Comparison of ENCODE assay signal across 1 cellular context in the genomic region with DNA sequence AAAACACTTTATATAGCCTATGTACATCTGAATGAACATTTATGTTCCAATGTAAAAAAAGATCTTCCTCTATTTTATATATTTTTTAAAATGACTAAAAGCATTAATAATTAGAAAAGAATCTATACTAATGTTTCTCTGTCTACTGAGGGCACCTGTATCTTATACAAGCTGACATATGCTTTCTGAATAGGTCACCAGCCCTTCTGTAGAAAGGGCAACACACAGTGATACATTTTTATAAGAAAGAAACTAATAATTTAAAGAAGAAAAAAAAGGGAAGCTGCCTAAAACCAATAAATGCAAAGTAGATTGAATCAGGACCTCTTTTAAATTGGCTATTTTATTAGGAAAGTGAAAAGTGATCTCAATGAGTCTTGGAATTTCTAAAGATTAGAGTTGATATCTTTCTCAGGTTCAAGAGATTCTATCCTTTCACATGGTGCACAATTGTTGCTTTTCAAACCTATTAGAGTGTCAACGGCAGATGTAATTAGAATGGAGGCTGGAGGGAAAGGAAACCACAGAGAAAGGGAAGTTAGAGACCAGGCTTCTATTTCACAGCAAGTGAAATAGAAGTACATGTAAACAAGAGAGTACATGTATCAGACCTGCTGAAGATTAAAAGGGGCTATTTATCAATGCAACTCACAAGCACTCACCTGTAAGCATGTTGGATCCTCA.
A peak's percentile ranks its signal among the peaks of the same experiment; 100 is the strongest.
TF ChIP-seq lines count a peak whose summit lies in the region.

No MANE protein-coding gene starts in this region.

TF ChIP-seq in GM12878, 131 proteins besides CTCF, POLR2A, EP300 and RAD21 (continues in another document):
- TF ChIP-seq, protein P1, sequence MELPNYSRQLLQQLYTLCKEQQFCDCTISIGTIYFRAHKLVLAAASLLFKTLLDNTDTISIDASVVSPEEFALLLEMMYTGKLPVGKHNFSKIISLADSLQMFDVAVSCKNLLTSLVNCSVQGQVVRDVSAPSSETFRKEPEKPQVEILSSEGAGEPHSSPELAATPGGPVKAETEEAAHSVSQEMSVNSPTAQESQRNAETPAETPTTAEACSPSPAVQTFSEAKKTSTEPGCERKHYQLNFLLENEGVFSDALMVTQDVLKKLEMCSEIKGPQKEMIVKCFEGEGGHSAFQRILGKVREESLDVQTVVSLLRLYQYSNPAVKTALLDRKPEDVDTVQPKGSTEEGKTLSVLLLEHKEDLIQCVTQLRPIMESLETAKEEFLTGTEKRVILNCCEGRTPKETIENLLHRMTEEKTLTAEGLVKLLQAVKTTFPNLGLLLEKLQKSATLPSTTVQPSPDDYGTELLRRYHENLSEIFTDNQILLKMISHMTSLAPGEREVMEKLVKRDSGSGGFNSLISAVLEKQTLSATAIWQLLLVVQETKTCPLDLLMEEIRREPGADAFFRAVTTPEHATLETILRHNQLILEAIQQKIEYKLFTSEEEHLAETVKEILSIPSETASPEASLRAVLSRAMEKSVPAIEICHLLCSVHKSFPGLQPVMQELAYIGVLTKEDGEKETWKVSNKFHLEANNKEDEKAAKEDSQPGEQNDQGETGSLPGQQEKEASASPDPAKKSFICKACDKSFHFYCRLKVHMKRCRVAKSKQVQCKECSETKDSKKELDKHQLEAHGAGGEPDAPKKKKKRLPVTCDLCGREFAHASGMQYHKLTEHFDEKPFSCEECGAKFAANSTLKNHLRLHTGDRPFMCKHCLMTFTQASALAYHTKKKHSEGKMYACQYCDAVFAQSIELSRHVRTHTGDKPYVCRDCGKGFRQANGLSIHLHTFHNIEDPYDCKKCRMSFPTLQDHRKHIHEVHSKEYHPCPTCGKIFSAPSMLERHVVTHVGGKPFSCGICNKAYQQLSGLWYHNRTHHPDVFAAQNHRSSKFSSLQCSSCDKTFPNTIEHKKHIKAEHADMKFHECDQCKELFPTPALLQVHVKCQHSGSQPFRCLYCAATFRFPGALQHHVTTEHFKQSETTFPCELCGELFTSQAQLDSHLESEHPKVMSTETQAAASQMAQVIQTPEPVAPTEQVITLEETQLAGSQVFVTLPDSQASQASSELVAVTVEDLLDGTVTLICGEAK (IDR thresholded peaks at IDR 0.05; ENCODE audit: borderline replicate concordance) = no peak
- TF ChIP-seq, protein P2, sequence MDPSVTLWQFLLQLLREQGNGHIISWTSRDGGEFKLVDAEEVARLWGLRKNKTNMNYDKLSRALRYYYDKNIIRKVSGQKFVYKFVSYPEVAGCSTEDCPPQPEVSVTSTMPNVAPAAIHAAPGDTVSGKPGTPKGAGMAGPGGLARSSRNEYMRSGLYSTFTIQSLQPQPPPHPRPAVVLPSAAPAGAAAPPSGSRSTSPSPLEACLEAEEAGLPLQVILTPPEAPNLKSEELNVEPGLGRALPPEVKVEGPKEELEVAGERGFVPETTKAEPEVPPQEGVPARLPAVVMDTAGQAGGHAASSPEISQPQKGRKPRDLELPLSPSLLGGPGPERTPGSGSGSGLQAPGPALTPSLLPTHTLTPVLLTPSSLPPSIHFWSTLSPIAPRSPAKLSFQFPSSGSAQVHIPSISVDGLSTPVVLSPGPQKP (IDR thresholded peaks at IDR 0.05; ENCODE audit: low read depth, low read length) = no peak
- no peak for TF ChIP-seq TBL1XR1 (IDR thresholded peaks at IDR 0.05; ENCODE audit: low read depth, low read length)
- TF ChIP-seq, protein P3, sequence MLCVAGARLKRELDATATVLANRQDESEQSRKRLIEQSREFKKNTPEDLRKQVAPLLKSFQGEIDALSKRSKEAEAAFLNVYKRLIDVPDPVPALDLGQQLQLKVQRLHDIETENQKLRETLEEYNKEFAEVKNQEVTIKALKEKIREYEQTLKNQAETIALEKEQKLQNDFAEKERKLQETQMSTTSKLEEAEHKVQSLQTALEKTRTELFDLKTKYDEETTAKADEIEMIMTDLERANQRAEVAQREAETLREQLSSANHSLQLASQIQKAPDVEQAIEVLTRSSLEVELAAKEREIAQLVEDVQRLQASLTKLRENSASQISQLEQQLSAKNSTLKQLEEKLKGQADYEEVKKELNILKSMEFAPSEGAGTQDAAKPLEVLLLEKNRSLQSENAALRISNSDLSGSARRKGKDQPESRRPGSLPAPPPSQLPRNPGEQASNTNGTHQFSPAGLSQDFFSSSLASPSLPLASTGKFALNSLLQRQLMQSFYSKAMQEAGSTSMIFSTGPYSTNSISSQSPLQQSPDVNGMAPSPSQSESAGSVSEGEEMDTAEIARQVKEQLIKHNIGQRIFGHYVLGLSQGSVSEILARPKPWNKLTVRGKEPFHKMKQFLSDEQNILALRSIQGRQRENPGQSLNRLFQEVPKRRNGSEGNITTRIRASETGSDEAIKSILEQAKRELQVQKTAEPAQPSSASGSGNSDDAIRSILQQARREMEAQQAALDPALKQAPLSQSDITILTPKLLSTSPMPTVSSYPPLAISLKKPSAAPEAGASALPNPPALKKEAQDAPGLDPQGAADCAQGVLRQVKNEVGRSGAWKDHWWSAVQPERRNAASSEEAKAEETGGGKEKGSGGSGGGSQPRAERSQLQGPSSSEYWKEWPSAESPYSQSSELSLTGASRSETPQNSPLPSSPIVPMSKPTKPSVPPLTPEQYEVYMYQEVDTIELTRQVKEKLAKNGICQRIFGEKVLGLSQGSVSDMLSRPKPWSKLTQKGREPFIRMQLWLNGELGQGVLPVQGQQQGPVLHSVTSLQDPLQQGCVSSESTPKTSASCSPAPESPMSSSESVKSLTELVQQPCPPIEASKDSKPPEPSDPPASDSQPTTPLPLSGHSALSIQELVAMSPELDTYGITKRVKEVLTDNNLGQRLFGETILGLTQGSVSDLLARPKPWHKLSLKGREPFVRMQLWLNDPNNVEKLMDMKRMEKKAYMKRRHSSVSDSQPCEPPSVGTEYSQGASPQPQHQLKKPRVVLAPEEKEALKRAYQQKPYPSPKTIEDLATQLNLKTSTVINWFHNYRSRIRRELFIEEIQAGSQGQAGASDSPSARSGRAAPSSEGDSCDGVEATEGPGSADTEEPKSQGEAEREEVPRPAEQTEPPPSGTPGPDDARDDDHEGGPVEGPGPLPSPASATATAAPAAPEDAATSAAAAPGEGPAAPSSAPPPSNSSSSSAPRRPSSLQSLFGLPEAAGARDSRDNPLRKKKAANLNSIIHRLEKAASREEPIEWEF (IDR thresholded peaks at IDR 0.05; ENCODE audit: insufficient replicate concordance, low read depth, low read length) = no peak
- TF ChIP-seq BCL11A (IDR thresholded peaks at IDR 0.05; ENCODE audit: low read depth, low read length) = no peak; the same call in 1 of the 2 replicates
- TF ChIP-seq POLR2AphosphoS2 (IDR thresholded peaks at IDR 0.05; ENCODE audit: low read depth, low read length) = no peak
- TF ChIP-seq, protein P4, sequence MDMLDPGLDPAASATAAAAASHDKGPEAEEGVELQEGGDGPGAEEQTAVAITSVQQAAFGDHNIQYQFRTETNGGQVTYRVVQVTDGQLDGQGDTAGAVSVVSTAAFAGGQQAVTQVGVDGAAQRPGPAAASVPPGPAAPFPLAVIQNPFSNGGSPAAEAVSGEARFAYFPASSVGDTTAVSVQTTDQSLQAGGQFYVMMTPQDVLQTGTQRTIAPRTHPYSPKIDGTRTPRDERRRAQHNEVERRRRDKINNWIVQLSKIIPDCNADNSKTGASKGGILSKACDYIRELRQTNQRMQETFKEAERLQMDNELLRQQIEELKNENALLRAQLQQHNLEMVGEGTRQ (IDR thresholded peaks at IDR 0.05; ENCODE audit: borderline replicate concordance, low read depth, low read length) = no peak
- TF ChIP-seq, protein P5, sequence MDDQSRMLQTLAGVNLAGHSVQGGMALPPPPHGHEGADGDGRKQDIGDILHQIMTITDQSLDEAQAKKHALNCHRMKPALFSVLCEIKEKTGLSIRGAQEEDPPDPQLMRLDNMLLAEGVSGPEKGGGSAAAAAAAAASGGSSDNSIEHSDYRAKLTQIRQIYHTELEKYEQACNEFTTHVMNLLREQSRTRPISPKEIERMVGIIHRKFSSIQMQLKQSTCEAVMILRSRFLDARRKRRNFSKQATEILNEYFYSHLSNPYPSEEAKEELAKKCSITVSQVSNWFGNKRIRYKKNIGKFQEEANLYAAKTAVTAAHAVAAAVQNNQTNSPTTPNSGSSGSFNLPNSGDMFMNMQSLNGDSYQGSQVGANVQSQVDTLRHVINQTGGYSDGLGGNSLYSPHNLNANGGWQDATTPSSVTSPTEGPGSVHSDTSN (IDR thresholded peaks at IDR 0.05; ENCODE audit: insufficient replicate concordance, low read depth, low read length) = no peak
- TF ChIP-seq CREM (IDR thresholded peaks at IDR 0.05; ENCODE audit: low read depth) = peak; percentile 15; the same call in 1 of the 2 replicates
- 0 out of 2 replicates have a peak, but pooled peaks have one; percentile 25 for TF ChIP-seq CBFB (IDR thresholded peaks at IDR 0.05; ENCODE audit: low read depth)
- TF ChIP-seq, protein P6, sequence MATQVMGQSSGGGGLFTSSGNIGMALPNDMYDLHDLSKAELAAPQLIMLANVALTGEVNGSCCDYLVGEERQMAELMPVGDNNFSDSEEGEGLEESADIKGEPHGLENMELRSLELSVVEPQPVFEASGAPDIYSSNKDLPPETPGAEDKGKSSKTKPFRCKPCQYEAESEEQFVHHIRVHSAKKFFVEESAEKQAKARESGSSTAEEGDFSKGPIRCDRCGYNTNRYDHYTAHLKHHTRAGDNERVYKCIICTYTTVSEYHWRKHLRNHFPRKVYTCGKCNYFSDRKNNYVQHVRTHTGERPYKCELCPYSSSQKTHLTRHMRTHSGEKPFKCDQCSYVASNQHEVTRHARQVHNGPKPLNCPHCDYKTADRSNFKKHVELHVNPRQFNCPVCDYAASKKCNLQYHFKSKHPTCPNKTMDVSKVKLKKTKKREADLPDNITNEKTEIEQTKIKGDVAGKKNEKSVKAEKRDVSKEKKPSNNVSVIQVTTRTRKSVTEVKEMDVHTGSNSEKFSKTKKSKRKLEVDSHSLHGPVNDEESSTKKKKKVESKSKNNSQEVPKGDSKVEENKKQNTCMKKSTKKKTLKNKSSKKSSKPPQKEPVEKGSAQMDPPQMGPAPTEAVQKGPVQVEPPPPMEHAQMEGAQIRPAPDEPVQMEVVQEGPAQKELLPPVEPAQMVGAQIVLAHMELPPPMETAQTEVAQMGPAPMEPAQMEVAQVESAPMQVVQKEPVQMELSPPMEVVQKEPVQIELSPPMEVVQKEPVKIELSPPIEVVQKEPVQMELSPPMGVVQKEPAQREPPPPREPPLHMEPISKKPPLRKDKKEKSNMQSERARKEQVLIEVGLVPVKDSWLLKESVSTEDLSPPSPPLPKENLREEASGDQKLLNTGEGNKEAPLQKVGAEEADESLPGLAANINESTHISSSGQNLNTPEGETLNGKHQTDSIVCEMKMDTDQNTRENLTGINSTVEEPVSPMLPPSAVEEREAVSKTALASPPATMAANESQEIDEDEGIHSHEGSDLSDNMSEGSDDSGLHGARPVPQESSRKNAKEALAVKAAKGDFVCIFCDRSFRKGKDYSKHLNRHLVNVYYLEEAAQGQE (IDR thresholded peaks at IDR 0.05; ENCODE audit: low read depth, low read length) = no peak
- no peak for TF ChIP-seq SIX5 (IDR thresholded peaks at IDR 0.05; ENCODE audit: low read depth, low read length, severe bottlenecking)
- TF ChIP-seq DPF2 (IDR thresholded peaks at IDR 0.05) = peak; percentile 64; the same call in 1 of the 2 replicates
- TF ChIP-seq, protein P7, sequence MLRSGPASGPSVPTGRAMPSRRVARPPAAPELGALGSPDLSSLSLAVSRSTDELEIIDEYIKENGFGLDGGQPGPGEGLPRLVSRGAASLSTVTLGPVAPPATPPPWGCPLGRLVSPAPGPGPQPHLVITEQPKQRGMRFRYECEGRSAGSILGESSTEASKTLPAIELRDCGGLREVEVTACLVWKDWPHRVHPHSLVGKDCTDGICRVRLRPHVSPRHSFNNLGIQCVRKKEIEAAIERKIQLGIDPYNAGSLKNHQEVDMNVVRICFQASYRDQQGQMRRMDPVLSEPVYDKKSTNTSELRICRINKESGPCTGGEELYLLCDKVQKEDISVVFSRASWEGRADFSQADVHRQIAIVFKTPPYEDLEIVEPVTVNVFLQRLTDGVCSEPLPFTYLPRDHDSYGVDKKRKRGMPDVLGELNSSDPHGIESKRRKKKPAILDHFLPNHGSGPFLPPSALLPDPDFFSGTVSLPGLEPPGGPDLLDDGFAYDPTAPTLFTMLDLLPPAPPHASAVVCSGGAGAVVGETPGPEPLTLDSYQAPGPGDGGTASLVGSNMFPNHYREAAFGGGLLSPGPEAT (IDR thresholded peaks at IDR 0.05; ENCODE audit: low read depth) = peak; percentile 55; the same call in 1 of the 2 replicates
- 0 out of 2 replicates have a peak, but pooled peaks have one; percentile 74 for TF ChIP-seq ZNF217 (IDR thresholded peaks at IDR 0.05)
- TF ChIP-seq RB1 (IDR thresholded peaks at IDR 0.05; ENCODE audit: borderline replicate concordance) = no peak
- TF ChIP-seq, protein P8, sequence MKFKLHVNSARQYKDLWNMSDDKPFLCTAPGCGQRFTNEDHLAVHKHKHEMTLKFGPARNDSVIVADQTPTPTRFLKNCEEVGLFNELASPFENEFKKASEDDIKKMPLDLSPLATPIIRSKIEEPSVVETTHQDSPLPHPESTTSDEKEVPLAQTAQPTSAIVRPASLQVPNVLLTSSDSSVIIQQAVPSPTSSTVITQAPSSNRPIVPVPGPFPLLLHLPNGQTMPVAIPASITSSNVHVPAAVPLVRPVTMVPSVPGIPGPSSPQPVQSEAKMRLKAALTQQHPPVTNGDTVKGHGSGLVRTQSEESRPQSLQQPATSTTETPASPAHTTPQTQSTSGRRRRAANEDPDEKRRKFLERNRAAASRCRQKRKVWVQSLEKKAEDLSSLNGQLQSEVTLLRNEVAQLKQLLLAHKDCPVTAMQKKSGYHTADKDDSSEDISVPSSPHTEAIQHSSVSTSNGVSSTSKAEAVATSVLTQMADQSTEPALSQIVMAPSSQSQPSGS (IDR thresholded peaks at IDR 0.05; ENCODE audit: low read length) = peak; percentile 44; the same call in 1 of the 2 replicates
- no peak for TF ChIP-seq KDM1A (IDR thresholded peaks at IDR 0.05; ENCODE audit: borderline replicate concordance)
- no peak for TF ChIP-seq CHD1 (IDR thresholded peaks at IDR 0.05; ENCODE audit: low read depth, low read length)
- TF ChIP-seq TAF1 (IDR thresholded peaks at IDR 0.05; ENCODE audit: borderline replicate concordance, low read depth, low read length) = no peak
- no peak for TF ChIP-seq BHLHE40 (IDR thresholded peaks at IDR 0.05; ENCODE audit: borderline replicate concordance in 1 of 2, low read depth in 2 of 2, low read length in 1 of 2)
- no peak for TF ChIP-seq SMAD5 (IDR thresholded peaks at IDR 0.05; ENCODE audit: low read depth)
- no peak for TF ChIP-seq EZH2 (IDR thresholded peaks at IDR 0.05; ENCODE audit: borderline replicate concordance, control insufficient read depth, low read depth, low read length)
- no peak for TF ChIP-seq ZSCAN29 (IDR thresholded peaks at IDR 0.05)
- no peak for TF ChIP-seq ZNF622 (IDR thresholded peaks at IDR 0.05)
- TF ChIP-seq MXI1 (IDR thresholded peaks at IDR 0.05; ENCODE audit: low read depth, low read length) = peak; percentile 42; the same call in 1 of the 2 replicates
- no peak for TF ChIP-seq TARDBP (IDR thresholded peaks at IDR 0.05; ENCODE audit: borderline replicate concordance)
- TF ChIP-seq LARP7 (IDR thresholded peaks at IDR 0.05) = no peak
- no peak for TF ChIP-seq YY1 (IDR thresholded peaks at IDR 0.05; ENCODE audit: low read depth, low read length)
- TF ChIP-seq ATF7 (IDR thresholded peaks at IDR 0.05; ENCODE audit: low read depth) = peak; percentile 35; the same call in 1 of the 2 replicates
